In the genomic region with DNA sequence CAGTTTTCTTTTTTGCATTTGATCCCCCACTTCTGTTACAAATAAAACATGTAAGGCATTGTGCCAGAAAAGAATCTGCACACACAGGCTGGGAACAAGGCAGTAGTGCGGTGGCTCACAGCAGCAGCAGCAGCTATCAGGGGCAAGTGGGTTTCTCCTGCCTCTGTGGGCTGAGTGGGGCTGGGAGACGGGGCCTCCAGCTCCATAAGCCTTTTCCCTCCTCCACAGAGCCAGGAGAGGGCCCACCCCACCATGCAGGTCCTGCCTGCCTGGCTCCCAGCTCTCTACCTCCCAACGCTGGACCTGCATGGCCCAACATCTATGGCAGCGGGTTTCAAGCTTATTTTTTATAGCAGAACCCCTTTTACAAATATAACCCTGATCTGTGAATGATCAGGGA, we compare ENCODE assay signal across 29 cellular contexts. TPM values are rescaled to one million over a fixed set of nuclear protein-coding genes. Genes with fewer than 3 reads are reported as not detected.
DNase-seq lines count a peak whose midpoint lies in the region; ATAC-seq, FAIRE-seq and TF ChIP-seq lines count a peak whose summit lies in the region.
"Had no signal": no experiment of that assay in that cellular context is flagged by ENCODE, and none has a peak within 500 bp of the region (broad histone marks: within the 10 kb centered on the region; RNA-seq: fewer than 3 reads in every experiment).

No MANE protein-coding gene starts in this region.

- no peaks in the 10 kb centered on the region for H3K9me3 ChIP-seq in CD4-positive, alpha-beta T cell (ENCODE audit: control insufficient read depth, low read length)
- H3K9me3 ChIP-seq in GM12878 (replicated peaks; ENCODE audit: control insufficient read depth, insufficient read depth, low read length): no peaks in the 10 kb centered on the region; the same call in 2 of the 3 replicates
- H3K9me3 ChIP-seq: adrenal gland, esophagus squamous epithelium, gastroesophageal sphincter, Peyer's patch, right lobe of liver, SJCRH30, stomach, tibial artery had no signal

- RAD21 ChIA-PET in GM12878 (lab: Charles Lee; ENCODE audit: unreplicated experiment): interaction anchor here (0.7 to 4.0 kb wide), 4 partner anchors 12 to 134 kb away, joined by 3 to 27 read pairs (median 4); no protein-coding TSS in a partner anchor

- H3K36me3 Mint-ChIP-seq in T-helper 1 cell treated with Interleukin-12 subunit alpha and Interleukin-12 subunit beta and Interleukin-4 antibody, amounts not matched to agents 30 μg/mL and 1 μg/mL, for 36 hours (ENCODE audit: low read depth): peaks cover 74% of the 10 kb centered on the region
- peaks cover 95% of the 10 kb centered on the region for H3K36me3 Mint-ChIP-seq in CD4-positive, alpha-beta T cell (ENCODE audit: low read depth)
- peaks cover 17% of the 10 kb centered on the region for H3K36me3 Mint-ChIP-seq in osteocyte (ENCODE audit: unreplicated experiment)

- no peak overlapping the region for H2AFZ ChIP-seq in GM12878 (ENCODE audit: control insufficient read depth, low read depth, low read length)

- no peaks in the 10 kb centered on the region for H3K9me3 Mint-ChIP-seq in T-helper 1 cell treated with Interleukin-12 subunit alpha and Interleukin-12 subunit beta and Interleukin-4 antibody, amounts not matched to agents 30 μg/mL and 1 μg/mL, for 36 hours
- H3K9me3 Mint-ChIP-seq in CD4-positive, alpha-beta T cell: no peaks in the 10 kb centered on the region
- H3K9me3 Mint-ChIP-seq in osteocyte (ENCODE audit: unreplicated experiment): no peaks in the 10 kb centered on the region

- TF ChIP-seq CTCF in CD4-positive, alpha-beta T cell (IDR thresholded peaks at IDR 0.05): no peak
- TF ChIP-seq CTCF in GM12878 (IDR thresholded peaks at IDR 0.05 in 2 of 3, conservative IDR thresholded peaks at IDR 0.05 in 1 of 3; ENCODE audit: control insufficient read depth in 2 of 3, extremely low read depth in 1 of 3, insufficient read depth in 1 of 3, low read depth in 3 of 3, low read length in 3 of 3) (no peak), osteocyte (IDR thresholded peaks at IDR 0.05) (no peak)

- intact Hi-C loops in CD4-positive, alpha-beta T cell (cut with DNase I, micrococcal nuclease): no loop called here
- intact Hi-C loops in GM12878 (cut with micrococcal nuclease; ENCODE audit: unreplicated experiment): no loop called here

- H3K4me3 ChIP-seq in GM12878: no peak overlapping the region
- H3K4me3 ChIP-seq: adrenal gland, esophagus squamous epithelium, gastroesophageal sphincter, Peyer's patch, right lobe of liver, SJCRH30, stomach, tibial artery had no signal

- no peaks in the 10 kb centered on the region for H3K27me3 Mint-ChIP-seq in T-helper 1 cell treated with Interleukin-12 subunit alpha and Interleukin-12 subunit beta and Interleukin-4 antibody, amounts not matched to agents 30 μg/mL and 1 μg/mL, for 36 hours (ENCODE audit: low read depth)
- no peaks in the 10 kb centered on the region for H3K27me3 Mint-ChIP-seq in CD4-positive, alpha-beta T cell
- H3K27me3 Mint-ChIP-seq in osteocyte (ENCODE audit: unreplicated experiment): no peaks in the 10 kb centered on the region

- H3K79me2 ChIP-seq in GM12878 (ENCODE audit: control insufficient read depth, insufficient read depth, low read length): peaks cover 93% of the 10 kb centered on the region

- H3K36me3 ChIP-seq in GM12878 (ENCODE audit: control insufficient read depth in 2 of 2, insufficient read depth in 2 of 2, low read length in 1 of 2): peaks cover 10 to 29% of the 10 kb centered on the region in 2 experiments
- H3K36me3 ChIP-seq: adrenal gland, right lobe of liver had no signal

- H3K9ac ChIP-seq in GM12878 (ENCODE audit: control insufficient read depth, insufficient read depth, low read length): no peak overlapping the region

- H3K4me1 Mint-ChIP-seq in T-helper 1 cell treated with Interleukin-12 subunit alpha and Interleukin-12 subunit beta and Interleukin-4 antibody, amounts not matched to agents 30 μg/mL and 1 μg/mL, for 36 hours (ENCODE audit: low read depth): peaks cover 61% of the 10 kb centered on the region
- peaks cover 80% of the 10 kb centered on the region for H3K4me1 Mint-ChIP-seq in CD4-positive, alpha-beta T cell (ENCODE audit: low read depth)
- H3K4me1 Mint-ChIP-seq in osteocyte (ENCODE audit: unreplicated experiment): peaks cover 43% of the 10 kb centered on the region

- TF ChIP-seq EP300 in GM12878 (IDR thresholded peaks at IDR 0.05; ENCODE audit: borderline replicate concordance in 1 of 2, control insufficient read depth in 1 of 2, low read depth in 2 of 2, low read length in 2 of 2): no peak

- CTCF ChIA-PET in CD4-positive, alpha-beta T cell (lab: Charles Lee): interaction anchor here (2.7 to 6.4 kb wide), 2 partner anchors 13 to 134 kb away, joined by 8 to 54 read pairs; no protein-coding TSS in a partner anchor
- CTCF ChIA-PET in GM12878 (lab: Yijun Ruan, JAX): interaction anchor here (1.5 to 8.1 kb wide), 3 partner anchors 12 to 32 kb away, joined by 4 to 64 read pairs (median 4); no protein-coding TSS in a partner anchor

- no peak for FAIRE-seq in GM12878 (lab: Jason Lieb, UNC)
- FAIRE-seq in GM12892 (lab: Jason Lieb, UNC): no peak
- FAIRE-seq: H1 had no signal

- DNase-seq in T-helper 1 cell (no peak), GM12878 (ENCODE audit: low read depth, low spot score) (no peak), osteocyte (ENCODE audit: extremely low spot score, unreplicated experiment) (peak; percentile 69), GM12892 (ENCODE audit: insufficient read length) (no peak)
- DNase-seq in CD4-positive, alpha-beta T cell: no peak
- DNase-seq: activated CD4-positive, alpha-beta T cell treated with anti-CD3 and anti-CD28 coated beads for 4 hours; activated gamma-delta T cell; adrenal gland; brain microvascular endothelial cell; esophagus squamous epithelium; GF-D8; islet precursor cell; KG1; left ventricle myocardium superior; NCI-H2171 treated with DMSO at 0.1 percent for 48 hours; NK-92 treated with Interleukin-12 subunit alpha and Interleukin-12 subunit beta, amount 100 ng/mL, for 24 hours; right lobe of liver; SJCRH30; stimulated activated CD4-positive, alpha-beta T cell treated with anti-CD3 and anti-CD28 coated beads, Interleukin-15, amount 100 ng/mL, for 24 hours; stomach; tibial artery had no signal

- TF ChIP-seq RAD21 in GM12878 (IDR thresholded peaks at IDR 0.05; ENCODE audit: insufficient read depth, low read depth, low read length): no peak

- H3K4me1 ChIP-seq in GM12878 (ENCODE audit: control insufficient read depth, insufficient read depth, low read length): peaks cover 13% of the 10 kb centered on the region
- H3K4me1 ChIP-seq: right lobe of liver had no signal

- TF ChIP-seq POLR2A in GM12878 (IDR thresholded peaks at IDR 0.05; ENCODE audit: low read depth, low read length) (no peak), GM12892 (IDR thresholded peaks at IDR 0.05; ENCODE audit: low read depth, low read length) (no peak)

- 90% methylated on average over 4 of the region's 4 CpGs for WGBS in GM12878 (ENCODE audit: insufficient coverage, insufficient replicate concordance, low lambda C conversion rate, missing lambda C conversion rate)

- no peaks in the 10 kb centered on the region for H3K27me3 ChIP-seq in CD4-positive, alpha-beta T cell (ENCODE audit: control insufficient read depth, insufficient read depth, low read length)
- H3K27me3 ChIP-seq in GM12878 (replicated peaks in 1 of 2; ENCODE audit: control insufficient read depth in 2 of 2, insufficient read depth in 2 of 2, low read length in 1 of 2): no peaks in the 10 kb centered on the region
- H3K27me3 ChIP-seq: adrenal gland, brain microvascular endothelial cell, gastroesophageal sphincter, Peyer's patch, right lobe of liver, SJCRH30, stomach, tibial artery had no signal

- no peak overlapping the region; the same call in 1 of the 2 replicates for H3K4me2 ChIP-seq in GM12878 (ENCODE audit: control insufficient read depth, insufficient read depth)

- in situ Hi-C loops in GM12878 (cut with MboI): no loop called here

- SMC1A ChIA-PET in GM12878 (lab: Charles Lee; ENCODE audit: uncharacterized antibody, unreplicated experiment): interaction anchor here (1.0 to 1.5 kb wide), 4 partner anchors 8 to 221 kb away, joined by 3 to 5 read pairs (median 3); no protein-coding TSS in a partner anchor

- no peak overlapping the region for H3K27ac Mint-ChIP-seq in T-helper 1 cell treated with Interleukin-12 subunit alpha and Interleukin-12 subunit beta and Interleukin-4 antibody, amounts not matched to agents 30 μg/mL and 1 μg/mL, for 36 hours
- peak overlapping the region; percentile 68 for H3K27ac Mint-ChIP-seq in CD4-positive, alpha-beta T cell
- H3K27ac Mint-ChIP-seq in osteocyte (ENCODE audit: unreplicated experiment): no peak overlapping the region

- peaks cover 26% of the 10 kb centered on the region for H4K20me1 ChIP-seq in GM12878 (ENCODE audit: control insufficient read depth, insufficient read depth)

- H3K27ac ChIP-seq in CD4-positive, alpha-beta T cell (ENCODE audit: low read depth, low read length): no peak overlapping the region
- H3K27ac ChIP-seq in GM12878 (ENCODE audit: control insufficient read depth, insufficient read depth): no peak overlapping the region
- H3K27ac ChIP-seq: adrenal gland, brain microvascular endothelial cell, Peyer's patch, right lobe of liver, SJCRH30, stomach had no signal

- peak overlapping the region; percentile 17 for H3K4me3 Mint-ChIP-seq in T-helper 1 cell treated with Interleukin-12 subunit alpha and Interleukin-12 subunit beta and Interleukin-4 antibody, amounts not matched to agents 30 μg/mL and 1 μg/mL, for 36 hours
- H3K4me3 Mint-ChIP-seq in CD4-positive, alpha-beta T cell: peak overlapping the region; percentile 62
- H3K4me3 Mint-ChIP-seq in osteocyte (ENCODE audit: unreplicated experiment): no peak overlapping the region

- POLR2A ChIA-PET in CD4-positive, alpha-beta T cell (lab: Charles Lee): interaction anchor here (1.3 to 6.9 kb wide), 3 partner anchors 11 to 134 kb away, joined by 3 to 145 read pairs (median 107); partner anchors contain the start of gene NEURL3
- POLR2A ChIA-PET in GM12878 (lab: Charles Lee): interaction anchor here (0.5 to 8.1 kb wide), 3 partner anchors 12 to 219 kb away, joined by 3 to 106 read pairs (median 6); no protein-coding TSS in a partner anchor

- ATAC-seq in CD4-positive, alpha-beta T cell (ENCODE audit: poor library complexity): no peak
- ATAC-seq in GM12878 (no peak), HG02571 (IDR thresholded peaks at IDR 0.05; ENCODE audit: unreplicated experiment) (no peak), HG03097 (IDR thresholded peaks at IDR 0.05; ENCODE audit: low FRiP score, unreplicated experiment) (no peak)
- ATAC-seq: gastroesophageal sphincter, left ventricle myocardium superior, right lobe of liver had no signal

- TSS peak; percentile 2 for BruUV-seq in GM12878 (replicated peaks; lab: Mats Ljungman, UMichigan)

RNA-seq across cellular contexts. Expression of gene ARID5A, which starts 5.2 kb away (rescaled TPM):
- total RNA-seq in CD4-positive, alpha-beta T cell: 100 to 1,000 TPM; 326 to 342 TPM
- 85.2 and 91.3 TPM in 2 replicates for total RNA-seq in GM12878 (2013; cell fraction: nucleolus; rRNA removed)
- 46.2 and 46.8 TPM in 2 replicates for total RNA-seq in GM12878 (2014; rRNA removed)
- total RNA-seq in GM12878 (2014; rRNA removed; fragmentation: Illumina TruSeq; extraction: Trizol): 22.2 and 25.3 TPM in 2 replicates
- 82.7 and 87.9 TPM in 2 replicates for total RNA-seq in GM12878 (2021)
- polyA plus RNA-seq in GM12878 (2011; ENCODE audit: low read depth): 16.0 TPM
- polyA plus RNA-seq in GM12878 (2011; rRNA removed): 13.3 and 28.5 TPM in 2 replicates
- polyA plus RNA-seq in GM12878 (2011; cell fraction: cytosol; rRNA removed): 39.3 and 54.4 TPM in 2 replicates
- 160 and 161 TPM in 2 replicates for polyA plus RNA-seq in GM12878 (2011; cell fraction: nucleus; rRNA removed)
- polyA plus RNA-seq in GM12878 (2012): 47.3 and 50.2 TPM in 2 replicates
- polyA plus RNA-seq in GM12878 (2014; fragmentation: Illumina TruSeq; extraction: Trizol): 3.1 and 18.1 TPM in 2 replicates
- 1 to 10 TPM in 1 of 2 experiments, under 1 TPM in 1; 0.76 to 3.8 TPM for polyA plus RNA-seq in GM12878 (2014; fragmentation: Nextera tagmentation; extraction: Ambion mirVana)
- polyA plus RNA-seq in GM12878 (2014; rRNA removed): 79.3 and 83.3 TPM in 2 replicates
- 10 to 100 TPM; 76.2 to 87.1 TPM for polyA plus RNA-seq in GM12878 (2016; fragmentation: Nextera tagmentation; extraction: Ambion mirVana)
- 12.7 and 34.9 TPM in 2 replicates for polyA minus RNA-seq in GM12878 (2011; rRNA and poly(A)+ RNA removed)
- 26.1 and 28.5 TPM in 2 replicates for polyA minus RNA-seq in GM12878 (2011; cell fraction: cytosol; rRNA and poly(A)+ RNA removed)
- polyA minus RNA-seq in GM12878 (2011; cell fraction: nucleus; rRNA and poly(A)+ RNA removed): 22.6 and 34.3 TPM in 2 replicates
- total RNA-seq in osteocyte: 25.9 and 26.3 TPM in 2 replicates
- 32.9 TPM for polyA plus RNA-seq in GM12892 (2012; ENCODE audit: missing spikeins)
- polyA plus RNA-seq: neural cell had no signal

RNA-seq across cellular contexts. Expression of gene NEURL3, which starts 36.6 kb away (rescaled TPM):
- total RNA-seq in CD4-positive, alpha-beta T cell: not detected
- 2.2 and 2.9 TPM in 2 replicates for total RNA-seq in GM12878 (2013; cell fraction: nucleolus; rRNA removed)
- total RNA-seq in GM12878 (2014; rRNA removed): 0.85 and 0.98 TPM in 2 replicates
- total RNA-seq in GM12878 (2014; rRNA removed; fragmentation: Illumina TruSeq; extraction: Trizol): 0.09 and 0.31 TPM in 2 replicates
- 0.44 and 0.72 TPM in 2 replicates for total RNA-seq in GM12878 (2021)
- polyA plus RNA-seq in GM12878 (2011; ENCODE audit: low read depth): 0.16 TPM
- polyA plus RNA-seq in GM12878 (2011; rRNA removed): 4.4 and 6.3 TPM in 2 replicates
- polyA plus RNA-seq in GM12878 (2011; cell fraction: cytosol; rRNA removed): 6.6 and 7.9 TPM in 2 replicates
- polyA plus RNA-seq in GM12878 (2011; cell fraction: nucleus; rRNA removed): 7.3 and 12.0 TPM in 2 replicates
- 0.42 and 0.72 TPM in 2 replicates for polyA plus RNA-seq in GM12878 (2012)
- polyA plus RNA-seq in GM12878 (2014; fragmentation: Illumina TruSeq; extraction: Trizol): 0.10 TPM in 1 of 2 replicates, not detected in the other
- under 1 TPM; 0.03 to 0.07 TPM for polyA plus RNA-seq in GM12878 (2014; fragmentation: Nextera tagmentation; extraction: Ambion mirVana)
- 0.39 and 0.51 TPM in 2 replicates for polyA plus RNA-seq in GM12878 (2014; rRNA removed)
- polyA plus RNA-seq in GM12878 (2016; fragmentation: Nextera tagmentation; extraction: Ambion mirVana): under 1 TPM; 0.55 to 0.79 TPM
- polyA minus RNA-seq in GM12878 (2011; rRNA and poly(A)+ RNA removed): 1.9 and 2.2 TPM in 2 replicates
- polyA minus RNA-seq in GM12878 (2011; cell fraction: cytosol; rRNA and poly(A)+ RNA removed): 0.52 and 1.2 TPM in 2 replicates
- polyA minus RNA-seq in GM12878 (2011; cell fraction: nucleus; rRNA and poly(A)+ RNA removed): 0.96 and 1.3 TPM in 2 replicates
- total RNA-seq in osteocyte: not detected in 2 replicates
- 1.1 TPM for polyA plus RNA-seq in GM12892 (2012; ENCODE audit: missing spikeins)
- total RNA-seq: esophagus squamous epithelium, gastroesophageal sphincter, H1, HT1080, left ventricle myocardium superior, SJCRH30 had no signal
- polyA plus RNA-seq: H1, neural cell had no signal
